27 cellular contexts compared by ENCODE assay signal in the genomic region with DNA sequence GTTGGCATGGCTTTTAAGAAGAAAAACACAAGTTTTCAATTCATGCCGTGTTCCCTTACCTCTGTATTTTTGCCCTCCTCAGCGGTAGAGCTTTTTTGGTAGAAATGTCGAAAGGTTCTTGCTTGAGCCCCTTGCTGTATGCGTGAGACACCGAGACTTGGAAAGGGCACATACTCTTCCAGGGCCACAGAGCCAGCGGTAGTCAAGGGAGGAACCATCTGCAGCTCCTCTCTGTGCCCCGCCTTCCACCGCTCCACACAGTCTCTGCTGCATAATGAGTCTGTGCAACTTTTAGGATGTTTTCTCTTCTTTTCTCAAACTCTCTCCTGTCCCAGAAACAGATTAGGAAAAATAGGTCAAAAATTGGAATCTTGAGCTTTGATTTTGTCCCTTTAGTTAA.
DNase-seq lines count a peak whose midpoint lies in the region; ATAC-seq and TF ChIP-seq lines count a peak whose summit lies in the region.
"Had no signal": no experiment of that assay in that cellular context is flagged by ENCODE, and none has a peak within 500 bp of the region (broad histone marks: within the 10 kb centered on the region; RNA-seq: fewer than 3 reads in every experiment).

No MANE protein-coding gene starts in this region.

- H3K36me3 ChIP-seq in heart right ventricle (peaks cover 0 to 13% (median 0%) of the 10 kb centered on the region in 9 donors), psoas muscle (ENCODE audit: insufficient read depth in 1 of 2, low read depth in 1 of 2) (no peaks in the 10 kb centered on the region), uterus (no peaks in the 10 kb centered on the region), lower lobe of right lung (no peaks in the 10 kb centered on the region)

- H3K4me3 ChIP-seq in heart right ventricle (no peak overlapping the region), psoas muscle (no peak overlapping the region), uterus (no peak overlapping the region), lower lobe of right lung (no peak overlapping the region)

- H3K27ac ChIP-seq in heart right ventricle (peak overlapping the region in 9 of 10 donors; percentile 54 to 80 (median 69)), psoas muscle (peak overlapping the region; percentile 85), uterus (peak overlapping the region; percentile 59 to 67), lower lobe of right lung (no peak overlapping the region)
- H3K27ac ChIP-seq: brain microvascular endothelial cell, foreskin keratinocyte, HL-60 had no signal

- H3K27me3 ChIP-seq in heart right ventricle = no peaks in the 10 kb centered on the region
- H3K27me3 ChIP-seq in psoas muscle (ENCODE audit: insufficient read depth in 3 of 3, low read length in 2 of 3) = no peaks in the 10 kb centered on the region
- H3K27me3 ChIP-seq in uterus = no peaks in the 10 kb centered on the region
- H3K27me3 ChIP-seq in lower lobe of right lung (ENCODE audit: low read depth) = no peaks in the 10 kb centered on the region
- H3K27me3 ChIP-seq: brain microvascular endothelial cell, foreskin keratinocyte had no signal

- no peak for TF ChIP-seq CTCF in heart right ventricle (IDR thresholded peaks at IDR 0.05)
- no peak for TF ChIP-seq CTCF in psoas muscle (IDR thresholded peaks at IDR 0.05)
- no peak for TF ChIP-seq CTCF in uterus (IDR thresholded peaks at IDR 0.05)
- TF ChIP-seq CTCF in lower lobe of right lung (IDR thresholded peaks at IDR 0.05) = no peak

- DNase-seq in heart right ventricle (no peak), Right ventricle myocardium inferior (ENCODE audit: missing footprints) (no peak), left ventricle myocardium superior (no peak), psoas muscle (peak in 1 of 2 donors; percentile 61), uterus (no peak), iPS-NIHi11 (ENCODE audit: low spot score) (no peak), lower lobe of right lung (no peak)
- no peak for DNase-seq in activated CD4-positive, alpha-beta T cell treated with anti-CD3 and anti-CD28 coated beads for 4 hours
- DNase-seq: activated CD4-positive, alpha-beta T cell treated with anti-CD3 and anti-CD28 coated beads, Interleukin-2, amount 50 U/mL, for 4 hours; activated naive CD4-positive, alpha-beta T cell; activated T-cell treated with anti-CD3 and anti-CD28 coated beads, Interleukin-2, amount 50 U/mL, for 72 hours; AML-193; brain microvascular endothelial cell; CD4-positive, alpha-beta T cell; effector CD4-positive, alpha-beta T cell; hippocampal formation; immature natural killer cell; natural killer cell; NCI-H1417 treated with DMSO at 0.1 percent for 48 hours; NCI-H2081 treated with DMSO at 0.1 percent for 48 hours; NCI-H345; NCI-H748 treated with DMSO at 0.1 percent for 48 hours; retina; stimulated activated CD4-positive, alpha-beta T cell treated with anti-CD3 and anti-CD28 coated beads, Interleukin-12 subunit alpha, Interleukin-12 subunit beta, amount 100 ng/mL, for 4 hours; stimulated activated CD4-positive, alpha-beta T cell treated with anti-CD3 and anti-CD28 coated beads, Interleukin-4, amount 100 ng/mL, for 1 hour had no signal

- peak in 3 of 8 donors; percentile 45 to 58 (median 48) for ATAC-seq in heart right ventricle
- ATAC-seq in Right ventricle myocardium inferior = no peak
- ATAC-seq in left ventricle myocardium superior = peak; percentile 34
- ATAC-seq in psoas muscle = peak in 3 of 4 donors; percentile 39 to 57 (median 43)
- ATAC-seq in lower lobe of right lung = no peak
- ATAC-seq: natural killer cell had no signal

- no peak for TF ChIP-seq POLR2A in uterus (IDR thresholded peaks at IDR 0.05)

- H3K9me3 ChIP-seq in heart right ventricle (no peaks in the 10 kb centered on the region), psoas muscle (no peaks in the 10 kb centered on the region), uterus (no peaks in the 10 kb centered on the region), lower lobe of right lung (no peaks in the 10 kb centered on the region)

- H3K4me1 ChIP-seq in heart right ventricle = peaks cover 0 to 71% (median 25%) of the 10 kb centered on the region in 9 donors
- peaks cover 50% of the 10 kb centered on the region for H3K4me1 ChIP-seq in psoas muscle
- peaks cover 0 to 5% of the 10 kb centered on the region in 2 donors for H3K4me1 ChIP-seq in uterus
- peaks cover 12% of the 10 kb centered on the region for H3K4me1 ChIP-seq in lower lobe of right lung

- WGBS in heart right ventricle, 2 donors = 96 to 97% methylated on average over 8 of the region's 8 CpGs
- 92 to 97% (median 92%) methylated on average over 8 of the region's 8 CpGs for WGBS in psoas muscle, 3 donors

- intact Hi-C loops in heart right ventricle (cut with DNase I) (no loop called here), Right ventricle myocardium inferior (cut with DNase I) (no loop called here), left ventricle myocardium superior (cut with micrococcal nuclease) (no loop called here), psoas muscle (cut with DNase I) (loop anchor here in 1 of 2 donors (5.0 kb wide), 1 partner anchor 36 kb away; no protein-coding TSS in a partner anchor), uterus (cut with DNase I; ENCODE audit: low total_unique reads) (no loop called here), lower lobe of right lung (cut with DNase I) (no loop called here)

Comparison
In these comparisons a context has a peak if more than half of its experiments do, and no peak if none do; other contexts are left out.
1. ATAC-seq: peak in left ventricle myocardium superior (single experiment) and psoas muscle (3 of 4); none in Right ventricle myocardium inferior (single experiment) and lower lobe of right lung (0 of 2).